In genomic region chr10:34141032-34141431, GRCh38 we compare ENCODE assay signal across 27 cellular contexts.
DNase-seq lines count a peak whose midpoint lies in the region; ATAC-seq and TF ChIP-seq lines count a peak whose summit lies in the region.
"Had no signal": no experiment of that assay in that cellular context is flagged by ENCODE, and none has a peak within 500 bp of the region (broad histone marks: within the 10 kb centered on the region; RNA-seq: fewer than 3 reads in every experiment).

No MANE protein-coding gene starts in this region.

- DNase-seq in T1000 (lab: John Stamatoyannopoulos, UW), result no peak
- DNase-seq in NAMALWA (ENCODE audit: low spot score), result no peak
- no peak for DNase-seq in adrenal gland
- DNase-seq in stimulated activated CD4-positive, alpha-beta T cell treated with anti-CD3 and anti-CD28 coated beads, Interleukin-12 subunit alpha, Interleukin-12 subunit beta, amount 100 ng/mL, for 4 hours, result no peak
- DNase-seq: AML-193; Caco-2; CD4-positive, alpha-beta memory T cell; H9; HFFc6; Karpas-422; NCI-H1092 treated with DMSO at 0.1 percent for 48 hours; NCI-H1436; NCI-H187 treated with DMSO at 0.1 percent for 48 hours; NCI-H2171 treated with DMSO at 0.1 percent for 48 hours; NCI-H345; NCI-H524; NCI-H748 treated with DMSO at 0.1 percent for 48 hours; PC-9 had no signal

- H3K27me3 ChIP-seq in adrenal gland, result no peaks in the 10 kb centered on the region
- H3K27me3 ChIP-seq: BLaER1 treated with 17β-estradiol and CSF1 and Interleukin-3, amounts not matched to agents 10 nM and 100 nM; SJSA1 had no signal

- TF ChIP-seq POLR2A in adrenal gland (IDR thresholded peaks at IDR 0.05), result no peak

- H3K9me3 ChIP-seq in adrenal gland (replicated peaks in 1 of 3), result no peaks in the 10 kb centered on the region
- H3K9me3 ChIP-seq: A549; BLaER1 treated with 17β-estradiol and CSF1 and Interleukin-3, amounts not matched to agents 10 nM and 100 nM; Caco-2; SJSA1 had no signal

- no peaks in the 10 kb centered on the region for H3K4me1 ChIP-seq in adrenal gland (replicated peaks in 1 of 2)
- H3K4me1 ChIP-seq: Caco-2 had no signal

- intact Hi-C loops in adrenal gland (cut with DNase I), result no loop called here

- peak; percentile 66 for ATAC-seq in GM18858 (IDR thresholded peaks at IDR 0.05; ENCODE audit: unreplicated experiment)
- peak; percentile 27 for ATAC-seq in GM19468 (IDR thresholded peaks at IDR 0.05; ENCODE audit: extremely low read depth, unreplicated experiment)
- ATAC-seq in HG03442 (IDR thresholded peaks at IDR 0.05; ENCODE audit: unreplicated experiment), result peak; percentile 38
- ATAC-seq: A549, GM23338, HepG2, Right ventricle myocardium inferior had no signal

- H3K36me3 ChIP-seq in adrenal gland (replicated peaks in 1 of 2), result no peaks in the 10 kb centered on the region
- H3K36me3 ChIP-seq: BLaER1 treated with 17β-estradiol and CSF1 and Interleukin-3, amounts not matched to agents 10 nM and 100 nM; SJSA1 had no signal

- no peak overlapping the region for H3K4me3 ChIP-seq in adrenal gland
- H3K4me3 ChIP-seq: A549; BLaER1 treated with 17β-estradiol and CSF1 and Interleukin-3, amounts not matched to agents 10 nM and 100 nM; GM23338; PC-9; SJSA1 had no signal

- no peak for TF ChIP-seq CTCF in adrenal gland (IDR thresholded peaks at IDR 0.05)

- H3K27ac ChIP-seq in adrenal gland, result no peak overlapping the region
- H3K27ac ChIP-seq: A549; BLaER1 treated with 17β-estradiol and CSF1 and Interleukin-3, amounts not matched to agents 10 nM and 100 nM; PC-9; SJSA1 had no signal
